Comparison of ENCODE assay signal across 1 cellular context in the genomic region with DNA sequence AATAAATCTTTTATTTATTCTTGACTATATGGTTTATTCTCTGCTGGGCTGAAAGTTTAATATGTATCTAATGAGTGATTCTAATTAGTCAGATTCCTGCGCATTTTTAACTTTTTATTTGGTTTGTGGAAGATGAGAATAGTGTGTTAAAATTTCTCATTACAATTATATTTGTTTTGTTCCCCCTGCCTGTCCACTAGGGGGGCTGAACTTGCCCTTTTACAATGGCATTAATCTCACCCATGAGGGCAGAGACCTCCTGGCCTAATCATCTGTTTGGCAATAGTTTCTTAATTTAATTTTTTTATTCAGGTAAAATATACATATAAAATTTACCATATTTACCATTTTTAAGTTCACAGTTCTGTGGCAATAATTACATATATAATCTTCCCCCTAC.
TF ChIP-seq lines count a peak whose summit lies in the region.

No MANE protein-coding gene starts in this region.

TF ChIP-seq in HCT116, 20 proteins besides CTCF, POLR2A, EP300 and RAD21 (continued from another document):
- TF ChIP-seq, protein P1, sequence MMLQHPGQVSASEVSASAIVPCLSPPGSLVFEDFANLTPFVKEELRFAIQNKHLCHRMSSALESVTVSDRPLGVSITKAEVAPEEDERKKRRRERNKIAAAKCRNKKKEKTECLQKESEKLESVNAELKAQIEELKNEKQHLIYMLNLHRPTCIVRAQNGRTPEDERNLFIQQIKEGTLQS (IDR thresholded peaks at IDR 0.05), result no peak
- no peak for TF ChIP-seq MAX (IDR thresholded peaks at IDR 0.05)
- no peak for TF ChIP-seq POLR2AphosphoS5 (IDR thresholded peaks at IDR 0.05; ENCODE audit: low read depth, low read length)
- TF ChIP-seq, protein P2, sequence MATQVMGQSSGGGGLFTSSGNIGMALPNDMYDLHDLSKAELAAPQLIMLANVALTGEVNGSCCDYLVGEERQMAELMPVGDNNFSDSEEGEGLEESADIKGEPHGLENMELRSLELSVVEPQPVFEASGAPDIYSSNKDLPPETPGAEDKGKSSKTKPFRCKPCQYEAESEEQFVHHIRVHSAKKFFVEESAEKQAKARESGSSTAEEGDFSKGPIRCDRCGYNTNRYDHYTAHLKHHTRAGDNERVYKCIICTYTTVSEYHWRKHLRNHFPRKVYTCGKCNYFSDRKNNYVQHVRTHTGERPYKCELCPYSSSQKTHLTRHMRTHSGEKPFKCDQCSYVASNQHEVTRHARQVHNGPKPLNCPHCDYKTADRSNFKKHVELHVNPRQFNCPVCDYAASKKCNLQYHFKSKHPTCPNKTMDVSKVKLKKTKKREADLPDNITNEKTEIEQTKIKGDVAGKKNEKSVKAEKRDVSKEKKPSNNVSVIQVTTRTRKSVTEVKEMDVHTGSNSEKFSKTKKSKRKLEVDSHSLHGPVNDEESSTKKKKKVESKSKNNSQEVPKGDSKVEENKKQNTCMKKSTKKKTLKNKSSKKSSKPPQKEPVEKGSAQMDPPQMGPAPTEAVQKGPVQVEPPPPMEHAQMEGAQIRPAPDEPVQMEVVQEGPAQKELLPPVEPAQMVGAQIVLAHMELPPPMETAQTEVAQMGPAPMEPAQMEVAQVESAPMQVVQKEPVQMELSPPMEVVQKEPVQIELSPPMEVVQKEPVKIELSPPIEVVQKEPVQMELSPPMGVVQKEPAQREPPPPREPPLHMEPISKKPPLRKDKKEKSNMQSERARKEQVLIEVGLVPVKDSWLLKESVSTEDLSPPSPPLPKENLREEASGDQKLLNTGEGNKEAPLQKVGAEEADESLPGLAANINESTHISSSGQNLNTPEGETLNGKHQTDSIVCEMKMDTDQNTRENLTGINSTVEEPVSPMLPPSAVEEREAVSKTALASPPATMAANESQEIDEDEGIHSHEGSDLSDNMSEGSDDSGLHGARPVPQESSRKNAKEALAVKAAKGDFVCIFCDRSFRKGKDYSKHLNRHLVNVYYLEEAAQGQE (IDR thresholded peaks at IDR 0.05; ENCODE audit: low read depth), result no peak
- TF ChIP-seq EGR1 (IDR thresholded peaks at IDR 0.05; ENCODE audit: low read depth), result no peak
